ENCODE assay signal across 8 cellular contexts in the genomic region with DNA sequence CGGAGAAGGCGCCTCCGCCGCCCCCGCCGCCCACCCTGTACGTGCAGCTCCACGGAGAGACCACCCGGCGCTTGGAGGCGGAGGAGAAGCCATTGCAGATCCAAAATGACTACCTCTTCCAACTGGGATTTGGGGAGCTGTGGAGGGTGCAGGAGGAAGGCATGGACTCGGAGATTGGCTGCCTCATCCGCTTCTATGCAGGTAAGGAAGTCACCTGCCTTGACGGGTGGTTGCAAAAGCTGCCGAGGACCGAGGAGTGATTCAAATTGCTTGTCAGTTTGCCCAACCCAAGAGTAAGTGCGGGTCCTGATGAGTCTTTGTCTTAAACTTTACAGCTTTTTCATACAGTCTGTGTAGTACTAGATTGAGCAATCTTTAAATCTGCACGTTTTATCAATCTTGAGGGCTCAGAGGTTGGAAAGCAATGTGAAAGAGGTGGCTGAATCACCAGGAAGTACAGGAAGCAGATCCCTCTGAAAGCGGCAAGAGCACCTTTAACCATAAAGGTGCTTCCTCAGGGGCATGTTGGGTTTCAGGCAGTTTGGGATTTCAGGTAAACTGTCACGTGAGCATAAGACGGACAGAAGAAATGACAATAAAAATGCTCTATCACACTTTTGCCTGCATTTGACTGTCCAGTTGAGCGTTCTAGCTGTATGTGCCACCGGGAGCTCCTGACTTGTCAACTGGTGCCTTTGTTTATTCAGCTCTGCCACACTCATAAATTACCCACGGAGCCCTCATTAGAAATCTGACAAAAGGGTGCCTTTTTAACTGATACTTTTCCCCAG. TPM values are rescaled to one million over a fixed set of nuclear protein-coding genes. Genes with fewer than 3 reads are reported as not detected.
DNase-seq lines count a peak whose midpoint lies in the region; TF ChIP-seq lines count a peak whose summit lies in the region.

No MANE protein-coding gene starts in this region.

- WGBS in mesendoderm (ENCODE audit: extremely low coverage, insufficient coverage, low lambda C conversion rate) = no CpG with 5 or more reads among the region's 24 CpGs
- WGBS in stomach, 5 donors = 1 to 2% (median 1%) methylated on average over 13 to 24 of the region's 24 CpGs

- H3K79me1 ChIP-seq in mesendoderm (ENCODE audit: low read length) = no peaks in the 10 kb centered on the region

- H3K4me1 ChIP-seq in mesendoderm (ENCODE audit: control insufficient read depth, low read depth, low read length) (peaks cover 2% of the 10 kb centered on the region), stomach (peaks cover 0 to 48% (median 25%) of the 10 kb centered on the region in 4 donors)

- no peak overlapping the region for H4K8ac ChIP-seq in mesendoderm (ENCODE audit: low read depth, low read length)

- no peak for TF ChIP-seq EP300 in stomach (IDR thresholded peaks at IDR 0.05)

- H4K5ac ChIP-seq in mesendoderm (ENCODE audit: low read length) = no peak overlapping the region

- peak overlapping the region; percentile 39 for H3K4ac ChIP-seq in mesendoderm (ENCODE audit: low read depth, low read length)

- H3K27ac ChIP-seq in mesendoderm (ENCODE audit: low read depth, low read length) (peak overlapping the region; percentile 9), stomach (peak overlapping the region; percentile 63 to 98 (median 94))

- H3K56ac ChIP-seq in mesendoderm (ENCODE audit: low read length) = peak overlapping the region; percentile 82

- peak overlapping the region; percentile 65 for H3K9ac ChIP-seq in mesendoderm (ENCODE audit: low read length)

- H3K27me3 ChIP-seq in mesendoderm (ENCODE audit: insufficient read depth, low read length, poor library complexity) (no peaks in the 10 kb centered on the region), stomach (no peaks in the 10 kb centered on the region)

- H3K4me2 ChIP-seq in mesendoderm (ENCODE audit: low read length) = peak overlapping the region; percentile 55

- H2BK5ac ChIP-seq in mesendoderm (ENCODE audit: low read length) = no peak overlapping the region

- no peak for TF ChIP-seq POLR2A in stomach (IDR thresholded peaks at IDR 0.05)

- H3K36me3 ChIP-seq in mesendoderm (ENCODE audit: control insufficient read depth, insufficient read depth, low read length) (no peaks in the 10 kb centered on the region), stomach (no peaks in the 10 kb centered on the region)

- H2BK15ac ChIP-seq in mesendoderm (replicated peaks; ENCODE audit: low read depth) = no peak overlapping the region

- H3K18ac ChIP-seq in mesendoderm (ENCODE audit: low read length) = peak overlapping the region; percentile 70

- H3K79me2 ChIP-seq in mesendoderm (ENCODE audit: control insufficient read depth, insufficient read depth, low read length) = peaks cover 48% of the 10 kb centered on the region

- H3K9me3 ChIP-seq in stomach = no peaks in the 10 kb centered on the region

- no peak overlapping the region for H2AK5ac ChIP-seq in mesendoderm (ENCODE audit: low read length)

- DNase-seq in SHP77 (lab: John Stamatoyannopoulos, UW) (peak; percentile 14 to 41), SHP77 treated with DMSO at 0.1 percent for 48 hours (lab: John Stamatoyannopoulos, UW) (no peak), NCI-H526 treated with DMSO at 0.1 percent for 48 hours (lab: John Stamatoyannopoulos, UW) (peak; percentile 87), mesendoderm (peak; percentile 79), stomach (peak; percentile 52), ecto neural progenitor cell (ENCODE audit: low spot score) (no peak)
- peak; percentile 26 to 31 for DNase-seq in activated CD4-positive, alpha-beta T cell treated with anti-CD3 and anti-CD28 coated beads, Interleukin-2, amount 50 U/mL, for 4 hours
- peak; percentile 41 for DNase-seq in effector CD4-positive, alpha-beta T cell

- no peak for TF ChIP-seq CTCF in stomach (IDR thresholded peaks at IDR 0.05)

- H3K4me3 ChIP-seq in mesendoderm (ENCODE audit: low read length) (peak overlapping the region; percentile 72), stomach (peak overlapping the region; percentile 65 to 80 (median 74))

- no peak overlapping the region for H2BK120ac ChIP-seq in mesendoderm (ENCODE audit: low read depth, low read length)

- intact Hi-C loops in stomach (cut with DNase I; ENCODE audit: low total_unique reads) = no loop called here

- H3K23ac ChIP-seq in mesendoderm (ENCODE audit: low read length) = no peak overlapping the region

RNA-seq across cellular contexts. Expression of a gene that starts 1.9 kb away (rescaled TPM):
- 17.3 TPM for polyA plus RNA-seq in mesendoderm (2013, experiment 1 of 2)
- polyA plus RNA-seq in mesendoderm (2013, experiment 2 of 2) = 16.1 TPM
- total RNA-seq in stomach = 10 to 100 TPM in 4 of 5 donors, 1 to 10 TPM in 1; 5.4 to 77.0 (median 19.3) TPM
- polyA plus RNA-seq in stomach = 10 to 100 TPM in 1 of 3 donors, 1 to 10 TPM in 2; 2.1 to 11.0 (median 2.6) TPM

Comparison
In these comparisons a context has a peak if more than half of its experiments do, and no peak if none do; other contexts are left out.
1. DNase-seq: peak in SHP77 (2 of 2), NCI-H526 treated with DMSO at 0.1 percent for 48 hours (single experiment), activated CD4-positive, alpha-beta T cell treated with anti-CD3 and anti-CD28 coated beads, Interleukin-2, amount 50 U/mL, for 4 hours (2 of 2), effector CD4-positive, alpha-beta T cell (single experiment), mesendoderm (single experiment) and stomach (single experiment); none in SHP77 treated with DMSO at 0.1 percent for 48 hours (single experiment) and ecto neural progenitor cell (single experiment).